In genomic region chr16:73743665-73744496, GRCh38 we compare ENCODE assay signal across 12 cellular contexts.
DNase-seq lines count a peak whose midpoint lies in the region; ATAC-seq and TF ChIP-seq lines count a peak whose summit lies in the region.
"Had no signal": no experiment of that assay in that cellular context is flagged by ENCODE, and none has a peak within 500 bp of the region (broad histone marks: within the 10 kb centered on the region; RNA-seq: fewer than 3 reads in every experiment).

No MANE protein-coding gene starts in this region.

- H2BK12ac ChIP-seq in trophoblast cell (ENCODE audit: low read length) = no peak overlapping the region

- H2BK120ac ChIP-seq in trophoblast cell (ENCODE audit: insufficient read depth, low read length, poor library complexity) = no peak overlapping the region

- no peaks in the 10 kb centered on the region for H3K9me3 ChIP-seq in Loucy (ENCODE audit: insufficient read depth, low read depth, low read length)
- no peaks in the 10 kb centered on the region for H3K9me3 ChIP-seq in trophoblast cell (ENCODE audit: insufficient read depth, low read depth, low read length)
- H3K9me3 ChIP-seq in body of pancreas = no peaks in the 10 kb centered on the region
- H3K9me3 ChIP-seq: ovary had no signal

- TF ChIP-seq CTCF in Loucy (conservative IDR thresholded peaks at IDR 0.05; ENCODE audit: low read length) = peak; percentile 62
- TF ChIP-seq CTCF in WTC11 (IDR thresholded peaks at IDR 0.05) = peak; percentile 36; the same call in 1 of the 2 replicates
- TF ChIP-seq CTCF in body of pancreas (IDR thresholded peaks at IDR 0.05) = no peak

- peaks cover 2% of the 10 kb centered on the region for H3K27me3 Mint-ChIP-seq in activated CD4-positive, alpha-beta T cell treated with anti-CD3 and anti-CD28 coated beads for 36 hours
- H3K27me3 Mint-ChIP-seq in activated CD4-positive, alpha-beta T cell treated with anti-CD3 and anti-CD28 coated beads, Interleukin-2, amount 10 ng/mL, durations not matched to agents 7 days and 5 days = no peaks in the 10 kb centered on the region
- H3K27me3 Mint-ChIP-seq in WTC11 (ENCODE audit: low read depth) = no peaks in the 10 kb centered on the region

- no peaks in the 10 kb centered on the region for H3K4me1 Mint-ChIP-seq in activated CD4-positive, alpha-beta T cell treated with anti-CD3 and anti-CD28 coated beads for 36 hours
- H3K4me1 Mint-ChIP-seq in activated CD4-positive, alpha-beta T cell treated with anti-CD3 and anti-CD28 coated beads, Interleukin-2, amount 10 ng/mL, durations not matched to agents 7 days and 5 days = no peaks in the 10 kb centered on the region
- peaks cover 12% of the 10 kb centered on the region for H3K4me1 Mint-ChIP-seq in WTC11
- H3K4me1 Mint-ChIP-seq: memory B cell had no signal

- no peak overlapping the region for H3K23ac ChIP-seq in trophoblast cell (ENCODE audit: low read length)

- H3K9ac ChIP-seq in Loucy (ENCODE audit: low read depth, low read length, poor library complexity, severe bottlenecking) (no peak overlapping the region), trophoblast cell (ENCODE audit: low read length) (no peak overlapping the region)

- no peak overlapping the region for H4K12ac ChIP-seq in trophoblast cell (ENCODE audit: low read depth, low read length)

- H3K4me1 ChIP-seq in Loucy (ENCODE audit: insufficient read depth, low read length, poor library complexity, severe bottlenecking) (no peaks in the 10 kb centered on the region), trophoblast cell (ENCODE audit: control insufficient read depth in 1 of 2, insufficient read depth in 2 of 2, low read length in 2 of 2) (no peaks in the 10 kb centered on the region), body of pancreas (no peaks in the 10 kb centered on the region)

- H3K4me3 Mint-ChIP-seq in activated CD4-positive, alpha-beta T cell treated with anti-CD3 and anti-CD28 coated beads for 36 hours = no peak overlapping the region
- H3K4me3 Mint-ChIP-seq in activated CD4-positive, alpha-beta T cell treated with anti-CD3 and anti-CD28 coated beads, Interleukin-2, amount 10 ng/mL, durations not matched to agents 7 days and 5 days = no peak overlapping the region
- H3K4me3 Mint-ChIP-seq in WTC11 = no peak overlapping the region
- H3K4me3 Mint-ChIP-seq: memory B cell had no signal

- H3K4me2 ChIP-seq in Loucy (ENCODE audit: low read depth, low read length, poor library complexity, severe bottlenecking) (no peak overlapping the region), trophoblast cell (ENCODE audit: low read length) (no peak overlapping the region)

- H3K36me3 ChIP-seq in Loucy (ENCODE audit: insufficient read depth, low read length) (no peaks in the 10 kb centered on the region), trophoblast cell (ENCODE audit: control insufficient read depth in 1 of 2, insufficient read depth in 2 of 2, low read length in 2 of 2) (no peaks in the 10 kb centered on the region), body of pancreas (replicated peaks in 1 of 2; ENCODE audit: insufficient read depth in 1 of 2, low read depth in 2 of 2) (no peaks in the 10 kb centered on the region)
- H3K36me3 ChIP-seq: ovary had no signal

- H3K9me2 ChIP-seq in Loucy (replicated peaks; ENCODE audit: low read depth, low read length) = no peaks in the 10 kb centered on the region

- H4K20me1 ChIP-seq in Loucy (ENCODE audit: insufficient read depth, low read length, poor library complexity, severe bottlenecking) = no peaks in the 10 kb centered on the region

- no peak for TF ChIP-seq POLR2A in body of pancreas (IDR thresholded peaks at IDR 0.05)

- intact Hi-C loops in activated CD4-positive, alpha-beta T cell treated with anti-CD3 and anti-CD28 coated beads for 36 hours (cut with DNase I, micrococcal nuclease) = no loop called here
- intact Hi-C loops in body of pancreas (cut with DNase I) = no loop called here

- no CpG with 5 or more reads among the region's 11 CpGs for WGBS in trophoblast cell (ENCODE audit: extremely low coverage, insufficient coverage, insufficient read length)
- WGBS in body of pancreas, 2 donors = 70 to 75% methylated on average over 11 of the region's 11 CpGs

- H3F3A ChIP-seq in Loucy (ENCODE audit: low read depth) = no peaks in the 10 kb centered on the region

- no peak overlapping the region for H2AK5ac ChIP-seq in trophoblast cell (ENCODE audit: low read length)

- H3K18ac ChIP-seq in trophoblast cell (ENCODE audit: low read length) = no peak overlapping the region

- no peak overlapping the region for H2BK5ac ChIP-seq in trophoblast cell (ENCODE audit: low read depth, low read length, poor library complexity)

- H3K27me3 ChIP-seq in Loucy (ENCODE audit: insufficient read depth, low read length, poor library complexity, severe bottlenecking) (no peaks in the 10 kb centered on the region), trophoblast cell (ENCODE audit: insufficient read depth, low read length) (no peaks in the 10 kb centered on the region), body of pancreas (no peaks in the 10 kb centered on the region)
- H3K27me3 ChIP-seq: ovary had no signal

- no peak overlapping the region for H3K4ac ChIP-seq in trophoblast cell (ENCODE audit: low read depth, low read length)

- no peak overlapping the region for H3K4me3 ChIP-seq in Loucy (ENCODE audit: low read length, poor library complexity, severe bottlenecking)
- H3K4me3 ChIP-seq in trophoblast cell (ENCODE audit: low read depth, low read length) = no peak overlapping the region
- H3K4me3 ChIP-seq in body of pancreas = no peak overlapping the region
- H3K4me3 ChIP-seq: ovary had no signal

- no peak for ATAC-seq in activated CD4-positive, alpha-beta T cell treated with anti-CD3 and anti-CD28 coated beads for 36 hours
- ATAC-seq in WTC11 = peak; percentile 50
- no peak for ATAC-seq in body of pancreas
- ATAC-seq: activated CD4-positive, CD25-positive, alpha-beta regulatory T cell treated with anti-CD3 and anti-CD28 coated beads, Interleukin-2, amount 50 U/mL, for 24 hours had no signal

- H2AFZ ChIP-seq in Loucy (ENCODE audit: low read length) (no peak overlapping the region), trophoblast cell (ENCODE audit: insufficient read depth, low read length, poor library complexity) (no peak overlapping the region)

- H4K8ac ChIP-seq in trophoblast cell (ENCODE audit: low read depth, low read length) = no peak overlapping the region

- H3K27ac Mint-ChIP-seq in activated CD4-positive, alpha-beta T cell treated with anti-CD3 and anti-CD28 coated beads for 36 hours = no peak overlapping the region
- H3K27ac Mint-ChIP-seq in activated CD4-positive, alpha-beta T cell treated with anti-CD3 and anti-CD28 coated beads, Interleukin-2, amount 10 ng/mL, durations not matched to agents 7 days and 5 days = no peak overlapping the region
- H3K27ac Mint-ChIP-seq in WTC11 = no peak overlapping the region; the same call in 1 of the 2 replicates
- H3K27ac Mint-ChIP-seq: memory B cell had no signal

- H3K14ac ChIP-seq in trophoblast cell (ENCODE audit: low read length) = no peak overlapping the region

- H3K79me2 ChIP-seq in Loucy (ENCODE audit: insufficient read depth, low read length) = no peaks in the 10 kb centered on the region
- no peaks in the 10 kb centered on the region for H3K79me2 ChIP-seq in trophoblast cell (ENCODE audit: control insufficient read depth, insufficient read depth, low read length, poor library complexity)

- CTCF ChIA-PET in activated CD4-positive, alpha-beta T cell treated with anti-CD3 and anti-CD28 coated beads for 36 hours (lab: Charles Lee) = no interaction called here
- CTCF ChIA-PET in activated CD4-positive, alpha-beta T cell treated with anti-CD3 and anti-CD28 coated beads, Interleukin-2, amount 10 ng/mL, durations not matched to agents 7 days and 5 days (lab: Charles Lee) = no interaction called here
- CTCF ChIA-PET in WTC11 (lab: Charles Lee) = interaction anchor here (0.5 to 2.6 kb wide), 24 partner anchors 8 to 1609 kb away, joined by 3 to 21 read pairs (median 5); no protein-coding TSS in a partner anchor

- H3K36me3 Mint-ChIP-seq in activated CD4-positive, alpha-beta T cell treated with anti-CD3 and anti-CD28 coated beads for 36 hours (ENCODE audit: low read depth) = peaks cover 2% of the 10 kb centered on the region
- H3K36me3 Mint-ChIP-seq in activated CD4-positive, alpha-beta T cell treated with anti-CD3 and anti-CD28 coated beads, Interleukin-2, amount 10 ng/mL, durations not matched to agents 7 days and 5 days (ENCODE audit: low read depth) = no peaks in the 10 kb centered on the region
- H3K36me3 Mint-ChIP-seq in WTC11 = no peaks in the 10 kb centered on the region; the same call in 1 of the 2 replicates
- H3K36me3 Mint-ChIP-seq: memory B cell had no signal

- DNase-seq in activated CD4-positive, alpha-beta T cell treated with anti-CD3 and anti-CD28 coated beads for 36 hours = peak; percentile 30
- no peak for DNase-seq in activated CD4-positive, alpha-beta T cell treated with anti-CD3 and anti-CD28 coated beads, Interleukin-2, amount 10 ng/mL, durations not matched to agents 7 days and 5 days
- DNase-seq in WTC11 (ENCODE audit: low spot score) (peak; percentile 52), trophoblast cell (peak; percentile 40 to 62), body of pancreas (no peak)
- DNase-seq in activated CD4-positive, alpha-beta T cell treated with anti-CD3 and anti-CD28 coated beads for 1 hour = no peak
- DNase-seq in stimulated activated CD4-positive, alpha-beta T cell treated with anti-CD3 and anti-CD28 coated beads, Interleukin-4, amount 100 ng/mL, for 24 hours = no peak
- DNase-seq: NCI-H774, ovary had no signal

- POLR2A ChIA-PET in activated CD4-positive, alpha-beta T cell treated with anti-CD3 and anti-CD28 coated beads for 36 hours (lab: Charles Lee) = no interaction called here
- POLR2A ChIA-PET in activated CD4-positive, alpha-beta T cell treated with anti-CD3 and anti-CD28 coated beads, Interleukin-2, amount 10 ng/mL, durations not matched to agents 7 days and 5 days (lab: Charles Lee) = no interaction called here
- POLR2A ChIA-PET in WTC11 (lab: Charles Lee) = interaction anchor here (0.7 kb wide), 1 partner anchor 56 kb away, joined by 3 read pairs; no protein-coding TSS in a partner anchor

- H3K9me3 Mint-ChIP-seq in activated CD4-positive, alpha-beta T cell treated with anti-CD3 and anti-CD28 coated beads for 36 hours (ENCODE audit: low read depth) = peaks cover 3% of the 10 kb centered on the region
- peaks cover 2% of the 10 kb centered on the region for H3K9me3 Mint-ChIP-seq in activated CD4-positive, alpha-beta T cell treated with anti-CD3 and anti-CD28 coated beads, Interleukin-2, amount 10 ng/mL, durations not matched to agents 7 days and 5 days
- H3K9me3 Mint-ChIP-seq in WTC11 = peaks cover 21% of the 10 kb centered on the region

- H4K91ac ChIP-seq in trophoblast cell (ENCODE audit: low read depth, low read length) = no peak overlapping the region

- H3K79me1 ChIP-seq in trophoblast cell (ENCODE audit: low read length) = no peaks in the 10 kb centered on the region

- no peak overlapping the region for H3K27ac ChIP-seq in trophoblast cell (ENCODE audit: low read depth, low read length)
- no peak overlapping the region for H3K27ac ChIP-seq in body of pancreas
- H3K27ac ChIP-seq: ovary had no signal

TF ChIP-seq in WTC11, 78 proteins besides CTCF, POLR2A, EP300 and RAD21:
- TF ChIP-seq ELF4 (CRISPR knock-in tag; IDR thresholded peaks at IDR 0.05; ENCODE audit: low read depth) (no peak), MXD4 (CRISPR knock-in tag; IDR thresholded peaks at IDR 0.05; ENCODE audit: borderline replicate concordance) (no peak)
TF ChIP-seq in WTC11: peak in this region for 0.

Comparison
In these comparisons a context has a peak if more than half of its experiments do, and no peak if none do; other contexts are left out.
1. DNase-seq: peak in activated CD4-positive, alpha-beta T cell treated with anti-CD3 and anti-CD28 coated beads for 36 hours (single experiment), WTC11 (single experiment) and trophoblast cell (2 of 2); none in activated CD4-positive, alpha-beta T cell treated with anti-CD3 and anti-CD28 coated beads, Interleukin-2, amount 10 ng/mL, durations not matched to agents 7 days and 5 days (single experiment), body of pancreas (0 of 4), activated CD4-positive, alpha-beta T cell treated with anti-CD3 and anti-CD28 coated beads for 1 hour (single experiment) and stimulated activated CD4-positive, alpha-beta T cell treated with anti-CD3 and anti-CD28 coated beads, Interleukin-4, amount 100 ng/mL, for 24 hours (single experiment).
2. CTCF ChIP-seq: peak in Loucy (single experiment) and WTC11 (single experiment); none in body of pancreas (0 of 7).